Comparison of ENCODE assay signal across 1 cellular context in genomic region chr20:32296874-32297420, GRCh38.
TF ChIP-seq lines count a peak whose summit lies in the region.

No MANE protein-coding gene starts in this region.

TF ChIP-seq in IMR-90, 13 proteins besides CTCF, POLR2A, EP300 and RAD21:
- TF ChIP-seq ELK1 (IDR thresholded peaks at IDR 0.05; ENCODE audit: borderline replicate concordance, low read depth, low read length) (no peak), CHD1 (IDR thresholded peaks at IDR 0.05; ENCODE audit: low read depth, low read length) (no peak), CEBPB (IDR thresholded peaks at IDR 0.05; ENCODE audit: low read depth, low read length) (no peak), RFX5 (IDR thresholded peaks at IDR 0.05; ENCODE audit: low read depth, low read length) (no peak)
TF ChIP-seq in IMR-90: peak in this region for 0.
